15 cellular contexts compared by ENCODE assay signal in the genomic region with DNA sequence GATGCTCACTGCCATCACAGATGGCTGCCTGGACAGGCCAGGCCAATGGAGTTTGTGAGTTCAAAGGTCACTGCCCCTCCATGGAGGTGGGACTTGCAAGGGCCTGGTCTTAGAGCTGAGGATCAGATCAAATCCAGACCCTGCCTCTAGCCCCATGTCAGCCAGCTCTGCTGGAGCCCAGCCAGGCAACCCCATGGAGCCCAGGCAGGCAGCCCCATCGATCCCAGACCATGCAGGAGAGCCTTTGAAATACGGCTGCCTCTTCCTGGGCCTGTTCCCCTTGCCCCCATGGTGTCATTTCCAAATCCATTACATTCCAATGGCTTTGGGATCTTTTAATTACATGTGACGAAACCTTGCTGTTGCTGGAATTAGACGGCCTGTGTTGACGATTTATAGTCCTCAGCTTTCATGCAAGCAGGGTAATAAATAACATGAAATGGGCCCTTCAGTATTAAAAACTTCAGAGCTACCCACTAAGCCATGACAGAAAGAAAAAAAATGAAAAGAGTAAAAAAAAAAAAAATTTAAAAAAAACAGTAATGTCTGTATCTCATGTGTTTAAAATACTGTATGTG.
DNase-seq lines count a peak whose midpoint lies in the region; ATAC-seq and TF ChIP-seq lines count a peak whose summit lies in the region.
"Had no signal": no experiment of that assay in that cellular context is flagged by ENCODE, and none has a peak within 500 bp of the region (broad histone marks: within the 10 kb centered on the region; RNA-seq: fewer than 3 reads in every experiment).

No MANE protein-coding gene starts in this region.

- no peak overlapping the region for H3K4me3 Mint-ChIP-seq in nephron progenitor cell
- H3K4me3 Mint-ChIP-seq: CD4-positive, CD25-positive, alpha-beta regulatory T cell; H9; HFFc6 had no signal

- peaks cover 21% of the 10 kb centered on the region for H3K9me3 Mint-ChIP-seq in nephron progenitor cell

- H3K4me1 Mint-ChIP-seq in nephron progenitor cell: peaks cover 47% of the 10 kb centered on the region
- H3K4me1 Mint-ChIP-seq: CD4-positive, CD25-positive, alpha-beta regulatory T cell had no signal

- peak overlapping the region; percentile 95 for H3K27ac Mint-ChIP-seq in nephron progenitor cell
- H3K27ac Mint-ChIP-seq: CD4-positive, CD25-positive, alpha-beta regulatory T cell; HFFc6 had no signal

- POLR2A ChIA-PET in HEK293T (lab: Yijun Ruan, JAX): interaction anchor here (1.0 to 1.7 kb wide), 2 partner anchors 13 kb away, joined by 3 to 4 read pairs; no protein-coding TSS in a partner anchor

- no peak for TF ChIP-seq CTCF in AG09309 (IDR thresholded peaks at IDR 0.05; ENCODE audit: control insufficient read depth, insufficient read depth, low read depth, low read length, missing control alignments)
- TF ChIP-seq CTCF in nephron progenitor cell (IDR thresholded peaks at IDR 0.05): no peak

- peaks cover 15% of the 10 kb centered on the region for H3K36me3 Mint-ChIP-seq in nephron progenitor cell (ENCODE audit: low read depth)
- H3K36me3 Mint-ChIP-seq: CD4-positive, CD25-positive, alpha-beta regulatory T cell had no signal

- ATAC-seq in HG02981 (IDR thresholded peaks at IDR 0.05; ENCODE audit: unreplicated experiment): no peak
- ATAC-seq in HG03025 (IDR thresholded peaks at IDR 0.05; ENCODE audit: low FRiP score, unreplicated experiment): no peak
- ATAC-seq in Right ventricle myocardium superior (ENCODE audit: poor library complexity): no peak
- ATAC-seq: GM12878 had no signal

- CTCF ChIA-PET in HEK293T (lab: Yijun Ruan, JAX): interaction anchor here (0.7 kb wide), 1 partner anchor 153 kb away, joined by 8 read pairs; no protein-coding TSS in a partner anchor

- H3K27me3 Mint-ChIP-seq in nephron progenitor cell (ENCODE audit: low read depth, poor library complexity): peaks cover 14% of the 10 kb centered on the region

- intact Hi-C loops in cardiac septum (cut with DNase I) (no loop called here), Right ventricle myocardium superior (cut with DNase I) (no loop called here)

- DNase-seq in AG09309 (ENCODE audit: low read depth): peak; percentile 46
- no peak for DNase-seq in HEK293T (ENCODE audit: extremely low spot score)
- peak; percentile 90 for DNase-seq in left kidney (ENCODE audit: low read depth, low spot score)
- DNase-seq in nephron progenitor cell: peak; percentile 22
- DNase-seq in cardiac septum (ENCODE audit: low spot score): no peak
- DNase-seq in Right ventricle myocardium superior: no peak
- DNase-seq: CD4-positive, CD25-positive, alpha-beta regulatory T cell; DMS53; GOT3; HFFc6 had no signal

- no peak overlapping the region for H3K4me3 ChIP-seq in AG09309 (ENCODE audit: control insufficient read depth, low read depth, low read length)
- H3K4me3 ChIP-seq: BLaER1 treated with 17β-estradiol and CSF1 and Interleukin-3, amounts not matched to agents 10 nM and 100 nM; GM12878 had no signal

TF ChIP-seq in HEK293T, 16 proteins besides CTCF, POLR2A, EP300 and RAD21:
- peak; percentile 52 for TF ChIP-seq PKNOX1 (IDR thresholded peaks at IDR 0.05)
- 0 out of 2 replicates have a peak, but pooled peaks have one; percentile 25 for TF ChIP-seq ZNF384 (IDR thresholded peaks at IDR 0.05)
- TF ChIP-seq HDGF (IDR thresholded peaks at IDR 0.05; ENCODE audit: borderline replicate concordance): no peak

Comparison
In these comparisons a context has a peak if more than half of its experiments do, and no peak if none do; other contexts are left out.
1. DNase-seq: peak in AG09309 (single experiment), left kidney (single experiment) and nephron progenitor cell (single experiment); none in HEK293T (single experiment), cardiac septum (single experiment) and Right ventricle myocardium superior (single experiment).